Comparison of ENCODE assay signal across 2 cellular contexts in the genomic region with DNA sequence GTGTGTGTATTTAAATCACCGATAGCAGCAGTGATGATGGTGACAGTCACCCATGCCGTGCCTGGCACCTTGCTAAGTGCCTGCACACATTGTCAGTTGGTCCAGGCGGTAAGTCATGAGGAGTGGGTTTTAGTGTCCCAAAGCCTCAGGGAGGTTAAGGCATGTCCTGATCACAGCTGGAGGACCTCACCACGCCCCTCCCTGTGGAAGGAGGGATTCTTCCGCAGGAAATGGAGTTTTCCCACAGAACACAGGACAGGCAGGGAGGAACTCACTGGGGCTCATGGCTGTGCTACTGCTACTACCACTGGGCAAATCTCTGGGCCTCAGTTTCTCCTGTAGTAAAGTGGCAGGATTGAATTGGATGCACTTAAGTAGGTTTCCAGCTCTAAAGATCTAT.
TF ChIP-seq lines count a peak whose summit lies in the region.

No MANE protein-coding gene starts in this region.

TF ChIP-seq in IMR-90, 13 proteins besides CTCF, POLR2A, EP300 and RAD21:
- TF ChIP-seq FOS (IDR thresholded peaks at IDR 0.05; ENCODE audit: low read depth, low read length) = no peak
- TF ChIP-seq RFX5 (IDR thresholded peaks at IDR 0.05; ENCODE audit: low read depth, low read length) = no peak
- no peak for TF ChIP-seq USF2 (IDR thresholded peaks at IDR 0.05; ENCODE audit: low read depth, low read length)
- no peak for TF ChIP-seq SMC3 (IDR thresholded peaks at IDR 0.05; ENCODE audit: low read depth, low read length)

TF ChIP-seq in H1, 55 proteins besides CTCF, POLR2A, EP300 and RAD21:
- TF ChIP-seq TAF1 (IDR thresholded peaks at IDR 0.05; ENCODE audit: low read depth, low read length) (no peak), BCL11A (IDR thresholded peaks at IDR 0.05; ENCODE audit: low read depth in 2 of 2, low read length in 2 of 2) (no peak), USF2 (IDR thresholded peaks at IDR 0.05; ENCODE audit: low read length) (no peak), SIX5 (IDR thresholded peaks at IDR 0.05; ENCODE audit: low read depth, low read length) (no peak), JUN (IDR thresholded peaks at IDR 0.05; ENCODE audit: low read depth, low read length) (no peak), PHF8 (conservative IDR thresholded peaks at IDR 0.05; ENCODE audit: low read depth, low read length) (no peak)
- TF ChIP-seq, protein P1, sequence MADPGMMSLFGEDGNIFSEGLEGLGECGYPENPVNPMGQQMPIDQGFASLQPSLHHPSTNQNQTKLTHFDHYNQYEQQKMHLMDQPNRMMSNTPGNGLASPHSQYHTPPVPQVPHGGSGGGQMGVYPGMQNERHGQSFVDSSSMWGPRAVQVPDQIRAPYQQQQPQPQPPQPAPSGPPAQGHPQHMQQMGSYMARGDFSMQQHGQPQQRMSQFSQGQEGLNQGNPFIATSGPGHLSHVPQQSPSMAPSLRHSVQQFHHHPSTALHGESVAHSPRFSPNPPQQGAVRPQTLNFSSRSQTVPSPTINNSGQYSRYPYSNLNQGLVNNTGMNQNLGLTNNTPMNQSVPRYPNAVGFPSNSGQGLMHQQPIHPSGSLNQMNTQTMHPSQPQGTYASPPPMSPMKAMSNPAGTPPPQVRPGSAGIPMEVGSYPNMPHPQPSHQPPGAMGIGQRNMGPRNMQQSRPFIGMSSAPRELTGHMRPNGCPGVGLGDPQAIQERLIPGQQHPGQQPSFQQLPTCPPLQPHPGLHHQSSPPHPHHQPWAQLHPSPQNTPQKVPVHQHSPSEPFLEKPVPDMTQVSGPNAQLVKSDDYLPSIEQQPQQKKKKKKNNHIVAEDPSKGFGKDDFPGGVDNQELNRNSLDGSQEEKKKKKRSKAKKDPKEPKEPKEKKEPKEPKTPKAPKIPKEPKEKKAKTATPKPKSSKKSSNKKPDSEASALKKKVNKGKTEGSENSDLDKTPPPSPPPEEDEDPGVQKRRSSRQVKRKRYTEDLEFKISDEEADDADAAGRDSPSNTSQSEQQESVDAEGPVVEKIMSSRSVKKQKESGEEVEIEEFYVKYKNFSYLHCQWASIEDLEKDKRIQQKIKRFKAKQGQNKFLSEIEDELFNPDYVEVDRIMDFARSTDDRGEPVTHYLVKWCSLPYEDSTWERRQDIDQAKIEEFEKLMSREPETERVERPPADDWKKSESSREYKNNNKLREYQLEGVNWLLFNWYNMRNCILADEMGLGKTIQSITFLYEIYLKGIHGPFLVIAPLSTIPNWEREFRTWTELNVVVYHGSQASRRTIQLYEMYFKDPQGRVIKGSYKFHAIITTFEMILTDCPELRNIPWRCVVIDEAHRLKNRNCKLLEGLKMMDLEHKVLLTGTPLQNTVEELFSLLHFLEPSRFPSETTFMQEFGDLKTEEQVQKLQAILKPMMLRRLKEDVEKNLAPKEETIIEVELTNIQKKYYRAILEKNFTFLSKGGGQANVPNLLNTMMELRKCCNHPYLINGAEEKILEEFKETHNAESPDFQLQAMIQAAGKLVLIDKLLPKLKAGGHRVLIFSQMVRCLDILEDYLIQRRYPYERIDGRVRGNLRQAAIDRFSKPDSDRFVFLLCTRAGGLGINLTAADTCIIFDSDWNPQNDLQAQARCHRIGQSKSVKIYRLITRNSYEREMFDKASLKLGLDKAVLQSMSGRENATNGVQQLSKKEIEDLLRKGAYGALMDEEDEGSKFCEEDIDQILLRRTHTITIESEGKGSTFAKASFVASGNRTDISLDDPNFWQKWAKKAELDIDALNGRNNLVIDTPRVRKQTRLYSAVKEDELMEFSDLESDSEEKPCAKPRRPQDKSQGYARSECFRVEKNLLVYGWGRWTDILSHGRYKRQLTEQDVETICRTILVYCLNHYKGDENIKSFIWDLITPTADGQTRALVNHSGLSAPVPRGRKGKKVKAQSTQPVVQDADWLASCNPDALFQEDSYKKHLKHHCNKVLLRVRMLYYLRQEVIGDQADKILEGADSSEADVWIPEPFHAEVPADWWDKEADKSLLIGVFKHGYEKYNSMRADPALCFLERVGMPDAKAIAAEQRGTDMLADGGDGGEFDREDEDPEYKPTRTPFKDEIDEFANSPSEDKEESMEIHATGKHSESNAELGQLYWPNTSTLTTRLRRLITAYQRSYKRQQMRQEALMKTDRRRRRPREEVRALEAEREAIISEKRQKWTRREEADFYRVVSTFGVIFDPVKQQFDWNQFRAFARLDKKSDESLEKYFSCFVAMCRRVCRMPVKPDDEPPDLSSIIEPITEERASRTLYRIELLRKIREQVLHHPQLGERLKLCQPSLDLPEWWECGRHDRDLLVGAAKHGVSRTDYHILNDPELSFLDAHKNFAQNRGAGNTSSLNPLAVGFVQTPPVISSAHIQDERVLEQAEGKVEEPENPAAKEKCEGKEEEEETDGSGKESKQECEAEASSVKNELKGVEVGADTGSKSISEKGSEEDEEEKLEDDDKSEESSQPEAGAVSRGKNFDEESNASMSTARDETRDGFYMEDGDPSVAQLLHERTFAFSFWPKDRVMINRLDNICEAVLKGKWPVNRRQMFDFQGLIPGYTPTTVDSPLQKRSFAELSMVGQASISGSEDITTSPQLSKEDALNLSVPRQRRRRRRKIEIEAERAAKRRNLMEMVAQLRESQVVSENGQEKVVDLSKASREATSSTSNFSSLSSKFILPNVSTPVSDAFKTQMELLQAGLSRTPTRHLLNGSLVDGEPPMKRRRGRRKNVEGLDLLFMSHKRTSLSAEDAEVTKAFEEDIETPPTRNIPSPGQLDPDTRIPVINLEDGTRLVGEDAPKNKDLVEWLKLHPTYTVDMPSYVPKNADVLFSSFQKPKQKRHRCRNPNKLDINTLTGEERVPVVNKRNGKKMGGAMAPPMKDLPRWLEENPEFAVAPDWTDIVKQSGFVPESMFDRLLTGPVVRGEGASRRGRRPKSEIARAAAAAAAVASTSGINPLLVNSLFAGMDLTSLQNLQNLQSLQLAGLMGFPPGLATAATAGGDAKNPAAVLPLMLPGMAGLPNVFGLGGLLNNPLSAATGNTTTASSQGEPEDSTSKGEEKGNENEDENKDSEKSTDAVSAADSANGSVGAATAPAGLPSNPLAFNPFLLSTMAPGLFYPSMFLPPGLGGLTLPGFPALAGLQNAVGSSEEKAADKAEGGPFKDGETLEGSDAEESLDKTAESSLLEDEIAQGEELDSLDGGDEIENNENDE (IDR thresholded peaks at IDR 0.05; ENCODE audit: insufficient replicate concordance, low read length) = no peak
TF ChIP-seq in H1: peak in this region for 0.
